Comparison of ENCODE assay signal across 18 cellular contexts in the genomic region with DNA sequence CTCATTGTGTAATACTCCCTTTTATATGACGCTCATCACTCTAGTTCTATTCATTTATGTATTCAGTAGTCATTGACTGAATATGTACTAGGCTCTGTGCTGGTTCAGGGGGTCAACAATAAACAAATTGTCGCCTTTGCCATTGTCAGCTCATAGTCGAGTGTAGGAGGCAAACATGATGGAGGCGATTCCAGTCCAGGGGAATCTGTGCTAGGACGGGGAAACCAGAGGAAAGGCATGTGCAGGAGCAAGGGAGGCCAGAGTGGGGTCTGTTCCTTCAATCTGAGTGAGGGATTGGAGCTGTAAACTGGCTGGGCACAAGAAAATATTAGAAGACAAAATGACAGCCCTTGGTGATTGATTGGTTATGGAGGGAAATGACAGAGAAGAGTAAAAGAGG.
"Had no signal": no experiment of that assay in that cellular context is flagged by ENCODE, and none has a peak within 500 bp of the region (broad histone marks: within the 10 kb centered on the region; RNA-seq: fewer than 3 reads in every experiment).

No MANE protein-coding gene starts in this region.

- DNase-seq: colonic mucosa; cortex of kidney; effector CD8-positive, alpha-beta T cell; effector memory CD8-positive, alpha-beta T cell; foreskin keratinocyte; heart left ventricle; hypothalamus; immature natural killer cell; left cardiac atrium; left lung; left ventricle myocardium superior; lower lobe of right lung; mesenchymal stem cell; mucosa of descending colon; naive B cell had no signal

- H3K36me3 ChIP-seq: colonic mucosa, esophagus muscularis mucosa, gastroesophageal sphincter, heart left ventricle, left lung, lower lobe of right lung had no signal

- H3K4me2 ChIP-seq: hepatocyte had no signal

- H2AFZ ChIP-seq: hepatocyte had no signal

- H3K27me3 ChIP-seq: colonic mucosa, esophagus muscularis mucosa, foreskin keratinocyte, gastroesophageal sphincter, heart left ventricle, hepatocyte, left lung had no signal

- ATAC-seq: effector memory CD8-positive, alpha-beta T cell; foreskin keratinocyte; gastroesophageal sphincter; heart left ventricle; left cardiac atrium; left lung; left ventricle myocardium superior; lower lobe of right lung; mucosa of descending colon had no signal

- H3K4me1 ChIP-seq: colonic mucosa, foreskin keratinocyte, left lung, lower lobe of right lung had no signal

- H3K27ac ChIP-seq: colonic mucosa, esophagus muscularis mucosa, foreskin keratinocyte, gastroesophageal sphincter, heart left ventricle, hepatocyte, left lung, lower lobe of right lung had no signal

- H3K4me3 ChIP-seq: colonic mucosa, esophagus muscularis mucosa, gastroesophageal sphincter, heart left ventricle, hepatocyte, left lung, lower lobe of right lung, mucosa of descending colon had no signal

- H3K9me3 ChIP-seq: colonic mucosa, esophagus muscularis mucosa, gastroesophageal sphincter, heart left ventricle, left lung, lower lobe of right lung, mucosa of descending colon had no signal
